ENCODE assay signal across 13 cellular contexts in the genomic region with DNA sequence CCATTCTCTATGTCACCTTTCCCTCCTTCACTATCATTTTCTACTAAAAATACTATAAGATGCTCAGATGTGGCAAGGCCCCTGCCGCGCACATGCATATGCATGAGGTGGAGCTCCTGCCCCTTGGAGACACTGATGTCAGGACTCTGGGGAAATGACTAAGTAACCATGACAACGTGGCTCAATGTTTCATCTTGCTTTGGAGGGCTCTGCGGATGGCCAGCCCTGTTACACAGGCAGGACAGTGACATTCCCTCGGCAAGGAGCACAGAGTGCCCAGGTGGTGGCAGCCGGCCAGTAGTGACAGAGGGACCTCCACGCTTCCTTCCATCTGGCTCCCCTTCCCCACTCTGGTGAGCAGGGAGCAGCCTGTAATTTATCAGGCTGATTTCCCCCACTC.
A peak's percentile ranks its signal among the peaks of the same experiment; 100 is the strongest.
DNase-seq lines count a peak whose midpoint lies in the region; ATAC-seq and TF ChIP-seq lines count a peak whose summit lies in the region.
"Had no signal": no experiment of that assay in that cellular context is flagged by ENCODE, and none has a peak within 500 bp of the region (broad histone marks: within the 10 kb centered on the region; RNA-seq: fewer than 3 reads in every experiment).

No MANE protein-coding gene starts in this region.

- no peak overlapping the region for H4K91ac ChIP-seq in neuronal stem cell (ENCODE audit: low read depth, low read length, poor library complexity)

- ATAC-seq in left ventricle myocardium superior = no peak
- ATAC-seq: left cardiac atrium; naive thymus-derived CD8-positive, alpha-beta T cell had no signal

- no peaks in the 10 kb centered on the region for H3K4me1 ChIP-seq in GM23248 (ENCODE audit: insufficient read depth)
- peaks cover 5 to 22% of the 10 kb centered on the region in 2 donors for H3K4me1 ChIP-seq in neuronal stem cell (ENCODE audit: control insufficient read depth in 2 of 2, insufficient read depth in 1 of 2, low read depth in 1 of 2, low read length in 2 of 2)

- peak overlapping the region; percentile 84 for H3K27ac Mint-ChIP-seq in endothelial cell (ENCODE audit: unreplicated experiment)
- H3K27ac Mint-ChIP-seq: naive thymus-derived CD8-positive, alpha-beta T cell had no signal

- H4K20me1 ChIP-seq in GM23248 (ENCODE audit: insufficient read depth) = no peaks in the 10 kb centered on the region

- no peaks in the 10 kb centered on the region for H3K79me2 ChIP-seq in GM23248 (ENCODE audit: insufficient read depth)

- in situ Hi-C loops in GM23248 (cut with MboI) = no loop called here

- H3K18ac ChIP-seq in neuronal stem cell (ENCODE audit: low read length) = peak overlapping the region; percentile 74

- intact Hi-C loops in left ventricle myocardium superior (cut with micrococcal nuclease) = no loop called here

- no peaks in the 10 kb centered on the region for H3K9me3 Mint-ChIP-seq in endothelial cell (ENCODE audit: unreplicated experiment)

- H3K4me2 ChIP-seq in GM23248 (ENCODE audit: unreplicated experiment) (no peak overlapping the region), neuronal stem cell (ENCODE audit: insufficient read depth, low read length, poor library complexity, severe bottlenecking) (no peak overlapping the region)

- H3K36me3 Mint-ChIP-seq in endothelial cell (ENCODE audit: low read depth, unreplicated experiment) = no peaks in the 10 kb centered on the region

- no peaks in the 10 kb centered on the region for H3K79me1 ChIP-seq in neuronal stem cell (ENCODE audit: low read depth, low read length)

- H3K27me3 ChIP-seq in GM23248 (replicated peaks; ENCODE audit: insufficient read depth) = no peaks in the 10 kb centered on the region
- H3K27me3 ChIP-seq in neuronal stem cell (ENCODE audit: control insufficient read depth in 3 of 3, insufficient read depth in 3 of 3, low read depth in 1 of 3, low read length in 3 of 3) = no peaks in the 10 kb centered on the region
- no peaks in the 10 kb centered on the region for H3K27me3 ChIP-seq in H7 (ENCODE audit: control insufficient read depth, insufficient read depth, low read length)

- H3K23ac ChIP-seq in neuronal stem cell (ENCODE audit: low read depth, low read length, poor library complexity) = peak overlapping the region; percentile 8

- H2BK5ac ChIP-seq in neuronal stem cell (ENCODE audit: low read length) = no peak overlapping the region

- H3K9me3 ChIP-seq in GM23248 (ENCODE audit: low read depth) = no peaks in the 10 kb centered on the region
- H3K9me3 ChIP-seq in neuronal stem cell (replicated peaks in 1 of 2; ENCODE audit: control insufficient read depth in 2 of 2, insufficient read depth in 1 of 2, low read depth in 1 of 2, low read length in 2 of 2) = peaks cover 0 to 3% of the 10 kb centered on the region in 2 donors

- no peak overlapping the region for H2BK120ac ChIP-seq in neuronal stem cell (ENCODE audit: low read depth, low read length)

- 0 out of 2 replicates have a peak, but pooled peaks cover 4% of the 10 kb centered on the region for H3F3A ChIP-seq in GM23248 (ENCODE audit: insufficient read depth)

- peaks cover 30% of the 10 kb centered on the region for H3K4me1 Mint-ChIP-seq in endothelial cell (ENCODE audit: unreplicated experiment)

- H3K4me3 Mint-ChIP-seq in endothelial cell (ENCODE audit: unreplicated experiment) = no peak overlapping the region
- H3K4me3 Mint-ChIP-seq: naive thymus-derived CD8-positive, alpha-beta T cell had no signal

- 50 to 54% methylated on average over 7 of the region's 7 CpGs for WGBS in GM23248 (ENCODE audit: low coverage in 1 of 2, low lambda C conversion rate in 2 of 2, missing lambda C conversion rate in 2 of 2), 2 experiments
- WGBS in neuronal stem cell (ENCODE audit: extremely low coverage in 2 of 2, insufficient read length in 2 of 2, insufficient replicate concordance in 1 of 2), 2 donors = no CpG with 5 or more reads among the region's 7 CpGs

- H3K36me3 ChIP-seq in GM23248 (ENCODE audit: low read depth) (no peaks in the 10 kb centered on the region), neuronal stem cell (replicated peaks in 1 of 2; ENCODE audit: control insufficient read depth in 2 of 2, insufficient read depth in 2 of 2, low read length in 2 of 2) (no peaks in the 10 kb centered on the region), H7 (replicated peaks; ENCODE audit: control insufficient read depth, insufficient read depth, low read length) (no peaks in the 10 kb centered on the region)
- H3K36me3 ChIP-seq: spleen had no signal

- no peak overlapping the region for H3K27ac ChIP-seq in GM23248
- no peak overlapping the region for H3K27ac ChIP-seq in neuronal stem cell (replicated peaks; ENCODE audit: low read length)
- H3K27ac ChIP-seq: HL-60, spleen had no signal

- H2AK5ac ChIP-seq in neuronal stem cell (ENCODE audit: low read depth, low read length) = no peak overlapping the region

- H2BK15ac ChIP-seq in neuronal stem cell (ENCODE audit: low read length) = no peak overlapping the region

- no peak overlapping the region for H3K4ac ChIP-seq in neuronal stem cell (ENCODE audit: low read length)

- peak; percentile 70 for DNase-seq in GM23248
- peak; percentile 59 for DNase-seq in RPMI7951 (ENCODE audit: low read depth)
- DNase-seq in endothelial cell (ENCODE audit: low spot score) = peak; percentile 16
- no peak for DNase-seq in neuronal stem cell (ENCODE audit: low spot score)
- DNase-seq in HPDE6-E6E7 (ENCODE audit: extremely low spot score) = no peak
- no peak for DNase-seq in left ventricle myocardium superior
- no peak for DNase-seq in H7
- DNase-seq in COLO829 (ENCODE audit: low spot score) = no peak
- DNase-seq: left cardiac atrium; naive thymus-derived CD8-positive, alpha-beta T cell; NCI-H345; spleen had no signal

- peaks cover 3% of the 10 kb centered on the region; the same call in 1 of the 2 replicates for H3K9me2 ChIP-seq in GM23248 (ENCODE audit: insufficient read depth)

- H3K4me3 ChIP-seq in GM23248 (no peak overlapping the region), neuronal stem cell (ENCODE audit: low read length in 2 of 2) (peak overlapping the region in 1 of 2 donors; percentile 34), H7 (ENCODE audit: insufficient read depth, low read depth, low read length) (no peak overlapping the region)
- H3K4me3 ChIP-seq: spleen had no signal

- H2AFZ ChIP-seq in GM23248 = no peak overlapping the region
- H2AFZ ChIP-seq in neuronal stem cell (ENCODE audit: low read length) = peak overlapping the region; percentile 79

- H3K27me3 Mint-ChIP-seq in endothelial cell (ENCODE audit: unreplicated experiment) = peaks cover 7% of the 10 kb centered on the region

- H3K9ac ChIP-seq in GM23248 = no peak overlapping the region
- H3K9ac ChIP-seq in neuronal stem cell (ENCODE audit: low read depth, low read length, poor library complexity) = peak overlapping the region; percentile 32

- no peak overlapping the region for H3K14ac ChIP-seq in neuronal stem cell (ENCODE audit: low read length)

- H4K8ac ChIP-seq in neuronal stem cell (ENCODE audit: low read depth, low read length) = no peak overlapping the region

- TF ChIP-seq CTCF in endothelial cell (IDR thresholded peaks at IDR 0.05; ENCODE audit: unreplicated experiment) = no peak

- no peak overlapping the region for H2BK12ac ChIP-seq in neuronal stem cell (ENCODE audit: low read length)

Comparison
In these comparisons a context has a peak if more than half of its experiments do, and no peak if none do; other contexts are left out.
1. DNase-seq: peak in GM23248 (single experiment), RPMI7951 (single experiment) and endothelial cell (single experiment); none in neuronal stem cell (single experiment), HPDE6-E6E7 (single experiment), left ventricle myocardium superior (single experiment), H7 (single experiment) and COLO829 (single experiment).